In the genomic region with DNA sequence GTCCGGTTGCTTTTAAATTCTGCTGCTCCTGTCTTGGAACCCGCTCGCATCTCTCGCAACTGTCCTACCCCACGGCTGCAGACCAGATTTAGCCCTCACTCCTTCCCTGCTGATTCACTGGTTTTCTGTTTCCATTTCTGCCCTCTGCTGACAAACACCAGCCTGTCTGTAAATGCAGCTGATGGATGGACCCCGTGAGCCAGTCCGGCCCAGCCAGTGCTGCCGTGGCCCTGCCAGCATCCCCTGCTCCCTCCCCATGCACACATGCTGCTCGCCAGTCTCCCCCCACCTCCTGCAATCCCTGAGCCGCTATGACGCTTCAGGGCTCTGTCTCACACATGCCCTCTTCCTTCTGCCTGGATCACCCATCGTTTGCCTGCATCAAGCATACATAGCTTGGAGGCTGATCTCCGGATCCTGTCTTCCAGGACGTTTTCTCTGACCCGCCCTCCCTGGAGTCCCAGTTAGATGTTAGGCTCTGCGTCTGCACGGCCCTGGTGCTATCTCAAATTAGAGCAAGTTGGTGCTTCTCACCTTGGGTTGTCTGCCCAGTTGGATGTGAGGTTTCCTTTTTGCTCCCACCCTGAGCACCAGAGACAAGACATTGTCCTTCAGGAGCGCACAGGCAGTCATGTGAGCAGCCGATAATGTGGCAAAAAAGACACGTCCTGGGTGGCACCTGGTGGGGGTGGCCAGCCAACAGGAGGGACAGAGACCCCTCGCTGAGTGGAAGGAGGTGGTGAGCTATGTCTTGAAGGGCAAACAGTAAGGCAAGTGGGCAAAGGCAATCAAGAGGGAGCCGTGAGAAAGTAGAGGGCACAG, we compare ENCODE assay signal across 1 cellular context.
TF ChIP-seq lines count a peak whose summit lies in the region.

No MANE protein-coding gene starts in this region.

TF ChIP-seq in WTC11, 78 proteins besides CTCF, POLR2A, EP300 and RAD21 (continued from another document):
- TF ChIP-seq, protein P1, sequence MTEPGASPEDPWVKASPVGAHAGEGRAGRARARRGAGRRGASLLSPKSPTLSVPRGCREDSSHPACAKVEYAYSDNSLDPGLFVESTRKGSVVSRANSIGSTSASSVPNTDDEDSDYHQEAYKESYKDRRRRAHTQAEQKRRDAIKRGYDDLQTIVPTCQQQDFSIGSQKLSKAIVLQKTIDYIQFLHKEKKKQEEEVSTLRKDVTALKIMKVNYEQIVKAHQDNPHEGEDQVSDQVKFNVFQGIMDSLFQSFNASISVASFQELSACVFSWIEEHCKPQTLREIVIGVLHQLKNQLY (CRISPR knock-in tag; IDR thresholded peaks at IDR 0.05): no peak
- TF ChIP-seq RELA (CRISPR knock-in tag; IDR thresholded peaks at IDR 0.05; ENCODE audit: borderline replicate concordance) (no peak), ZNF121 (CRISPR knock-in tag; IDR thresholded peaks at IDR 0.05) (no peak), ZNF232 (CRISPR knock-in tag; IDR thresholded peaks at IDR 0.05) (no peak), ZNF138 (CRISPR knock-in tag; conservative IDR thresholded peaks at IDR 0.05) (no peak)
TF ChIP-seq in WTC11: peak in this region for 0.
